ENCODE assay signal across 16 cellular contexts in the genomic region with DNA sequence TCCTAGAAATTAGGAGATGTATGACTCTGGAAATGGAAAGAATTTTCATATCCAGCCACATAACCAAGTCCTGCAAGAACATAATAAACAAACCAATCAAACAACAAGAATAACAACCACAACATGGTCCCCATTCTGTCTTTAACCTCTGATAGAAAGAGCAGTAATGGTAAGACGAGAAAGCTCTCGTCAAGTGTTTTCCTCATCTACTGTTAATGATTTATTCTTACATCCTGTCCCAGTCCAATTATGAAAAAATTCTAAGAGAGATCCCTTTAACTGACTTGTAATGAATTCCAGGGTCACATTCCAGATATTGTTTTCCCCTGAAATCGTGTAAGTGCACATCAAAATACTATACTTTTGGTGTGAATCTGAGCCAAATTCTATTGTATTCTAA. TPM values are rescaled to one million over a fixed set of nuclear protein-coding genes. Genes with fewer than 3 reads are reported as not detected.
"Had no signal": no experiment of that assay in that cellular context is flagged by ENCODE, and none has a peak within 500 bp of the region (broad histone marks: within the 10 kb centered on the region; RNA-seq: fewer than 3 reads in every experiment).

No MANE protein-coding gene starts in this region.

RNA-seq across cellular contexts. Expression of gene GOLGA8F, which starts 57.1 kb away (rescaled TPM):
- total RNA-seq: activated CD4-positive, alpha-beta memory T cell treated with anti-CD3 and anti-CD28 coated beads, Interleukin-2, amount 10 ng/mL, durations not matched to agents 7 days and 5 days; activated CD4-positive, alpha-beta T cell treated with anti-CD3 and anti-CD28 coated beads for 36 hours; activated CD4-positive, alpha-beta T cell treated with anti-CD3 and anti-CD28 coated beads, Interleukin-2, amount 10 ng/mL, durations not matched to agents 7 days and 5 days; activated CD8-positive, alpha-beta memory T cell treated with anti-CD3 and anti-CD28 coated beads, Interleukin-2, amount 10 ng/mL, durations not matched to agents 7 days and 5 days; activated CD8-positive, alpha-beta T cell treated with anti-CD3 and anti-CD28 coated beads, Interleukin-2, amount 10 ng/mL, durations not matched to agents 7 days and 5 days; activated naive CD8-positive, alpha-beta T cell treated with anti-CD3 and anti-CD28 coated beads, Interleukin-2, amount 10 ng/mL, durations not matched to agents 7 days and 5 days; activated T-helper 2 cell treated with anti-CD3 and anti-CD28 coated beads, Interferon-gamma antibody, Interleukin-2, Interleukin-4, amounts not matched to agents 10 μg/mL and 5 μg/mL and 100 μg/mL, durations not matched to agents 14 hours and 24 hours and 36 hours; ascending aorta; bronchial epithelial cell; cardiac muscle cell; chondrocyte; T-helper 1 cell treated with Interleukin-12 subunit alpha and Interleukin-12 subunit beta and Interleukin-4 antibody, amounts not matched to agents 30 ng/mL and 1 ng/mL, for 36 hours; T-helper 17 cell; T-helper 2 cell treated with Interferon-gamma antibody and Interleukin-4, amounts not matched to agents 100 ng/mL and 5 ng/mL, for 36 hours; WTC11 had no signal
- polyA plus RNA-seq: adipose tissue, cardiac muscle cell had no signal
